ENCODE assay signal across 26 cellular contexts in genomic region chr10:3312403-3312802, GRCh38.
"Had no signal": no experiment of that assay in that cellular context is flagged by ENCODE, and none has a peak within 500 bp of the region (broad histone marks: within the 10 kb centered on the region; RNA-seq: fewer than 3 reads in every experiment).

No MANE protein-coding gene starts in this region.

- H3K4me3 Mint-ChIP-seq: activated CD4-positive, alpha-beta T cell treated with anti-CD3 and anti-CD28 coated beads, Interleukin-2, amount 10 ng/mL, durations not matched to agents 7 days and 5 days; activated CD8-positive, alpha-beta memory T cell treated with anti-CD3 and anti-CD28 coated beads, Interleukin-2, amount 10 ng/mL, durations not matched to agents 7 days and 5 days; activated CD8-positive, alpha-beta T cell treated with anti-CD3 and anti-CD28 coated beads for 36 hours; activated naive CD4-positive, alpha-beta T cell treated with anti-CD3 and anti-CD28 coated beads, Interleukin-2, amount 10 ng/mL, durations not matched to agents 7 days and 5 days; stimulated activated effector memory CD8-positive, alpha-beta T cell treated with anti-CD3 and anti-CD28 coated beads, Interleukin-12 subunit alpha, Interleukin-12 subunit beta, amount 100 ng/mL, for 72 hours; stimulated activated naive CD8-positive, alpha-beta T cell treated with anti-CD3 and anti-CD28 coated beads, Interleukin-15, amount 100 ng/mL, for 72 hours had no signal

- H3K27ac ChIP-seq: epithelial cell of prostate, gastroesophageal sphincter, lower lobe of right lung, tibial nerve, VCaP had no signal

- H3K9me3 ChIP-seq: gastroesophageal sphincter, lower lobe of right lung, mucosa of descending colon, tibial nerve had no signal

- H3K4me1 ChIP-seq: gastroesophageal sphincter, lower lobe of right lung, tibial nerve had no signal

- ATAC-seq: activated CD8-positive, alpha-beta memory T cell treated with anti-CD3 and anti-CD28 coated beads, Interleukin-2, amount 10 ng/mL, durations not matched to agents 7 days and 5 days; activated CD8-positive, alpha-beta T cell treated with anti-CD3 and anti-CD28 coated beads for 36 hours; gastroesophageal sphincter; left lobe of liver; lower lobe of right lung; mucosa of descending colon; sciatic nerve; stimulated activated effector memory CD8-positive, alpha-beta T cell treated with anti-CD3 and anti-CD28 coated beads, Interleukin-12 subunit alpha, Interleukin-12 subunit beta, amount 100 ng/mL, for 72 hours; stimulated activated naive CD8-positive, alpha-beta T cell treated with anti-CD3 and anti-CD28 coated beads, Interleukin-15, amount 100 ng/mL, for 72 hours had no signal

- FAIRE-seq: small intestine, urothelium cell line had no signal

- H3K36me3 ChIP-seq: gastroesophageal sphincter, lower lobe of right lung, tibial nerve had no signal

- H3K4me3 ChIP-seq: gastroesophageal sphincter, lower lobe of right lung, mucosa of descending colon, tibial nerve had no signal

- H3K27me3 ChIP-seq: gastroesophageal sphincter, tibial nerve had no signal

- H3K4me1 Mint-ChIP-seq: activated CD4-positive, alpha-beta T cell treated with anti-CD3 and anti-CD28 coated beads, Interleukin-2, amount 10 ng/mL, durations not matched to agents 7 days and 5 days; activated naive CD4-positive, alpha-beta T cell treated with anti-CD3 and anti-CD28 coated beads, Interleukin-2, amount 10 ng/mL, durations not matched to agents 7 days and 5 days; stimulated activated naive CD8-positive, alpha-beta T cell treated with anti-CD3 and anti-CD28 coated beads, Interleukin-15, amount 100 ng/mL, for 72 hours had no signal

- H3K36me3 Mint-ChIP-seq: activated CD8-positive, alpha-beta memory T cell treated with anti-CD3 and anti-CD28 coated beads, Interleukin-2, amount 10 ng/mL, durations not matched to agents 7 days and 5 days; activated naive CD4-positive, alpha-beta T cell treated with anti-CD3 and anti-CD28 coated beads, Interleukin-2, amount 10 ng/mL, durations not matched to agents 7 days and 5 days; stimulated activated effector memory CD8-positive, alpha-beta T cell treated with anti-CD3 and anti-CD28 coated beads, Interleukin-12 subunit alpha, Interleukin-12 subunit beta, amount 100 ng/mL, for 72 hours had no signal

- H3K27ac Mint-ChIP-seq: activated CD4-positive, alpha-beta T cell treated with anti-CD3 and anti-CD28 coated beads, Interleukin-2, amount 10 ng/mL, durations not matched to agents 7 days and 5 days; activated CD8-positive, alpha-beta memory T cell treated with anti-CD3 and anti-CD28 coated beads, Interleukin-2, amount 10 ng/mL, durations not matched to agents 7 days and 5 days; activated CD8-positive, alpha-beta T cell treated with anti-CD3 and anti-CD28 coated beads for 36 hours; activated naive CD4-positive, alpha-beta T cell treated with anti-CD3 and anti-CD28 coated beads, Interleukin-2, amount 10 ng/mL, durations not matched to agents 7 days and 5 days; stimulated activated naive CD8-positive, alpha-beta T cell treated with anti-CD3 and anti-CD28 coated beads, Interleukin-15, amount 100 ng/mL, for 72 hours had no signal

- H3K9me3 Mint-ChIP-seq: activated CD4-positive, alpha-beta T cell treated with anti-CD3 and anti-CD28 coated beads, Interleukin-2, amount 10 ng/mL, durations not matched to agents 7 days and 5 days; activated CD8-positive, alpha-beta T cell treated with anti-CD3 and anti-CD28 coated beads for 36 hours; activated naive CD4-positive, alpha-beta T cell treated with anti-CD3 and anti-CD28 coated beads, Interleukin-2, amount 10 ng/mL, durations not matched to agents 7 days and 5 days; stimulated activated effector memory CD8-positive, alpha-beta T cell treated with anti-CD3 and anti-CD28 coated beads, Interleukin-12 subunit alpha, Interleukin-12 subunit beta, amount 100 ng/mL, for 72 hours had no signal

- DNase-seq: activated CD4-positive, alpha-beta T cell treated with anti-CD3 and anti-CD28 coated beads, Interleukin-2, amount 10 ng/mL, durations not matched to agents 7 days and 5 days; activated CD4-positive, CD25-positive, alpha-beta regulatory T cell treated with anti-CD3 and anti-CD28 coated beads, Interleukin-2, amount 50 U/mL, for 72 hours; activated CD8-positive, alpha-beta memory T cell treated with anti-CD3 and anti-CD28 coated beads, Interleukin-2, amount 10 ng/mL, durations not matched to agents 7 days and 5 days; activated CD8-positive, alpha-beta T cell treated with anti-CD3 and anti-CD28 coated beads for 36 hours; activated effector memory CD4-positive, alpha-beta T cell treated with anti-CD3 and anti-CD28 coated beads, Interleukin-2, amount 50 U/mL, for 16 hours; activated naive CD4-positive, alpha-beta T cell treated with anti-CD3 and anti-CD28 coated beads, Interleukin-2, amount 10 ng/mL, durations not matched to agents 7 days and 5 days; activated T-cell treated with anti-CD3 and anti-CD28 coated beads for 4 hours; amygdala; head of caudate nucleus; hypothalamus; lower lobe of right lung; mesendoderm; mucosa of descending colon; occipital lobe; posterior cingulate gyrus; small intestine; stimulated activated CD4-positive, alpha-beta T cell treated with anti-CD3 and anti-CD28 coated beads, Interleukin-2, amount 100 ng/mL, for 24 hours; stimulated activated naive CD8-positive, alpha-beta T cell treated with anti-CD3 and anti-CD28 coated beads, Interleukin-15, amount 100 ng/mL, for 72 hours had no signal
